In the genomic region with DNA sequence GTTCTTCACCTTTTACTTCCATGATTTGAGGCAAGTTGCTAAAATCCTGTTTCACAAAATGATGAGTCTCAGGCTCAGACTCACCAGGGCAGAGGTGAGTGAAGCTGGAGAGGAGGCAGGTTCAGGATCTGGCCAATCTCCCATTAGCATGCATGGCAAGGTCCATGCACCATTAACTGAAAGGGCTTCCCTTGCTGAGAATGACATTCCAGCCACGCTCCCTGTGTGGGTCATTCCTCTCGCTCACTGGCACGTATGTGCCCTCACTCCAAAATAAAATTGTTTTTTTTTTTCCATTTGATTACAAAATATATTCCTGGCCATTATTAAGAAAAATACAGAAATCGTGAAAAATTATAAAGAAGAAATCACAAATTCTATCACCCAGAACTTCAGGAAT, we compare ENCODE assay signal across 28 cellular contexts.
"Had no signal": no experiment of that assay in that cellular context is flagged by ENCODE, and none has a peak within 500 bp of the region (broad histone marks: within the 10 kb centered on the region; RNA-seq: fewer than 3 reads in every experiment).

No MANE protein-coding gene starts in this region.

- H3K4me2 ChIP-seq: KMS-11 had no signal

- H3K4me3 ChIP-seq: body of pancreas, breast epithelium, SJCRH30, SK-N-MC had no signal

- H3K4me1 ChIP-seq: body of pancreas, breast epithelium, SJCRH30 had no signal

- H3K36me3 Mint-ChIP-seq: activated naive CD4-positive, alpha-beta T cell treated with anti-CD3 and anti-CD28 coated beads, Interleukin-2, amount 50 U/mL, for 24 hours; activated naive CD8-positive, alpha-beta T cell treated with anti-CD3 and anti-CD28 coated beads, Interleukin-2, amount 10 ng/mL, durations not matched to agents 7 days and 5 days had no signal

- H3K4me3 Mint-ChIP-seq: activated CD4-positive, alpha-beta T cell treated with anti-CD3 and anti-CD28 coated beads, Interleukin-2, amount 10 ng/mL, durations not matched to agents 24 days and 14 days; activated CD8-positive, alpha-beta T cell treated with anti-CD3 and anti-CD28 coated beads for 36 hours; activated naive CD4-positive, alpha-beta T cell treated with anti-CD3 and anti-CD28 coated beads, Interleukin-2, amount 50 U/mL, for 24 hours; activated naive CD8-positive, alpha-beta T cell treated with anti-CD3 and anti-CD28 coated beads, Interleukin-2, amount 10 ng/mL, durations not matched to agents 7 days and 5 days; activated T-cell treated with anti-CD3 and anti-CD28 coated beads, Interleukin-2, amount 50 U/mL, for 72 hours; activated T-helper 17 cell treated with anti-CD3 and anti-CD28 coated beads, Interleukin-2, amount 50 U/mL, for 72 hours had no signal

- FAIRE-seq: astrocyte, TTC549 had no signal

- H3K9me3 Mint-ChIP-seq: activated CD4-positive, alpha-beta T cell treated with anti-CD3 and anti-CD28 coated beads, Interleukin-2, amount 10 ng/mL, durations not matched to agents 24 days and 14 days; activated CD8-positive, alpha-beta T cell treated with anti-CD3 and anti-CD28 coated beads for 36 hours; activated naive CD4-positive, alpha-beta T cell treated with anti-CD3 and anti-CD28 coated beads, Interleukin-2, amount 50 U/mL, for 24 hours; activated naive CD8-positive, alpha-beta T cell treated with anti-CD3 and anti-CD28 coated beads, Interleukin-2, amount 10 ng/mL, durations not matched to agents 7 days and 5 days; activated T-cell treated with anti-CD3 and anti-CD28 coated beads, Interleukin-2, amount 50 U/mL, for 72 hours; activated T-helper 17 cell treated with anti-CD3 and anti-CD28 coated beads, Interleukin-2, amount 50 U/mL, for 72 hours had no signal

- DNase-seq: activated CD4-positive, alpha-beta T cell treated with anti-CD3 and anti-CD28 coated beads, Interleukin-2, amount 10 ng/mL, durations not matched to agents 24 days and 14 days; activated CD4-positive, alpha-beta T cell treated with anti-CD3 and anti-CD28 coated beads, Interleukin-2, amount 50 U/mL, for 4 hours; activated CD8-positive, alpha-beta T cell treated with anti-CD3 and anti-CD28 coated beads for 36 hours; activated effector memory CD4-positive, alpha-beta T cell treated with anti-CD3 and anti-CD28 coated beads, Interleukin-2, amount 50 U/mL, for 16 hours; activated naive CD4-positive, alpha-beta T cell; activated naive CD8-positive, alpha-beta T cell treated with anti-CD3 and anti-CD28 coated beads, Interleukin-2, amount 10 ng/mL, durations not matched to agents 7 days and 5 days; activated T-cell treated with anti-CD3 and anti-CD28 coated beads, Interleukin-2, amount 50 U/mL, for 1 hour; activated T-cell treated with anti-CD3 and anti-CD28 coated beads, Interleukin-2, amount 50 U/mL, for 72 hours; body of pancreas; MM.1S; MV-4-11; NCI-H1092; NCI-H1436 treated with DMSO at 0.1 percent for 48 hours; NCI-H1694 treated with DMSO at 0.1 percent for 48 hours; NCI-H2029; NCI-H345; NCI-H524 treated with DMSO at 0.1 percent for 48 hours; SHP77; SJCRH30; T1000 had no signal

- H3K4me1 Mint-ChIP-seq: activated CD4-positive, alpha-beta T cell treated with anti-CD3 and anti-CD28 coated beads, Interleukin-2, amount 10 ng/mL, durations not matched to agents 24 days and 14 days; activated naive CD4-positive, alpha-beta T cell treated with anti-CD3 and anti-CD28 coated beads, Interleukin-2, amount 50 U/mL, for 24 hours; activated naive CD8-positive, alpha-beta T cell treated with anti-CD3 and anti-CD28 coated beads, Interleukin-2, amount 10 ng/mL, durations not matched to agents 7 days and 5 days; activated T-helper 17 cell treated with anti-CD3 and anti-CD28 coated beads, Interleukin-2, amount 50 U/mL, for 72 hours had no signal

- H3K27me3 ChIP-seq: body of pancreas, breast epithelium, SJCRH30 had no signal

- ATAC-seq: activated CD8-positive, alpha-beta T cell treated with anti-CD3 and anti-CD28 coated beads for 36 hours; activated T-cell treated with anti-CD3 and anti-CD28 coated beads, Interleukin-2, amount 50 U/mL, for 72 hours; activated T-helper 17 cell treated with anti-CD3 and anti-CD28 coated beads, Interleukin-2, amount 50 U/mL, for 72 hours; body of pancreas; Panc1 had no signal

- H3K27ac ChIP-seq: body of pancreas, breast epithelium, KMS-11, SJCRH30, SK-N-MC had no signal

- H3K9me3 ChIP-seq: body of pancreas, breast epithelium, SJCRH30 had no signal

- H3K27ac Mint-ChIP-seq: activated CD4-positive, alpha-beta T cell treated with anti-CD3 and anti-CD28 coated beads, Interleukin-2, amount 10 ng/mL, durations not matched to agents 24 days and 14 days; activated CD8-positive, alpha-beta T cell treated with anti-CD3 and anti-CD28 coated beads for 36 hours; activated naive CD4-positive, alpha-beta T cell treated with anti-CD3 and anti-CD28 coated beads, Interleukin-2, amount 50 U/mL, for 24 hours; activated naive CD8-positive, alpha-beta T cell treated with anti-CD3 and anti-CD28 coated beads, Interleukin-2, amount 10 ng/mL, durations not matched to agents 7 days and 5 days; activated T-cell treated with anti-CD3 and anti-CD28 coated beads, Interleukin-2, amount 50 U/mL, for 72 hours; activated T-helper 17 cell treated with anti-CD3 and anti-CD28 coated beads, Interleukin-2, amount 50 U/mL, for 72 hours had no signal

- H3K9ac ChIP-seq: KMS-11 had no signal

- H3K36me3 ChIP-seq: breast epithelium, SJCRH30 had no signal
